ENCODE assay signal across 17 cellular contexts in the genomic region with DNA sequence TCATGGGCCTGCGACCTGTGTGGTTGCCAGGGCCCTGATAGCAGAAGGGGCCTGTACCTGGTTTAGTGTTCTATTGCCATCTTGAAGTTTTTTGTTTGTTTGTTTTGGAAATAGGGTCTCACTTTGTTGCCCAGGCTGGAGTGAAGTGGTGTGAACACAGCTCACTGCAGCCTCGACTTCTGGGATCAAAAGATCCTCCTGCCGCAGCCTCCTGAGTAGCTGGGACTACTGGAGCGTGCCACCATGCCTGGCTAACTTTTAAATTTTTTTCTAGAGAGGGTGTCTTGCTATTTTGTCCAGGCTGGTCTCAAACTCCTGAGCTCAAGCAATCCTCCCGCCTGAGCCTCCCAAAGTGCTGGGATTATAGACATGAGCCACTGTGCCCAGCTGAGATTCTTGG.
"Had no signal": no experiment of that assay in that cellular context is flagged by ENCODE, and none has a peak within 500 bp of the region (broad histone marks: within the 10 kb centered on the region; RNA-seq: fewer than 3 reads in every experiment).

No MANE protein-coding gene starts in this region.

- H3K4me3 Mint-ChIP-seq: naive thymus-derived CD4-positive, alpha-beta T cell; stimulated activated effector memory CD8-positive, alpha-beta T cell treated with anti-CD3 and anti-CD28 coated beads, Interleukin-12 subunit alpha, Interleukin-12 subunit beta, amount 100 ng/mL, for 72 hours had no signal

- H3K9me3 ChIP-seq: colonic mucosa, ovary, tibial nerve had no signal

- H3K4me1 Mint-ChIP-seq: stimulated activated effector memory CD8-positive, alpha-beta T cell treated with anti-CD3 and anti-CD28 coated beads, Interleukin-12 subunit alpha, Interleukin-12 subunit beta, amount 100 ng/mL, for 72 hours had no signal

- H2AFZ ChIP-seq: hepatocyte had no signal

- H3K27me3 ChIP-seq: colonic mucosa, ovary had no signal

- H3K4me2 ChIP-seq: hepatocyte had no signal

- H3K36me3 ChIP-seq: colonic mucosa, ovary, tibial nerve had no signal

- H3K4me3 ChIP-seq: colonic mucosa, hepatocyte, ovary, tibial nerve had no signal

- DNase-seq: colonic mucosa; dermis blood vessel endothelial cell; foreskin melanocyte; kidney glomerular epithelial cell; mesendoderm; naive thymus-derived CD4-positive, alpha-beta T cell; nucleus accumbens; right cardiac atrium; small intestine; stimulated activated CD4-positive, alpha-beta T cell treated with anti-CD3 and anti-CD28 coated beads, Interleukin-2, amount 100 ng/mL, for 48 hours; stimulated activated CD8-positive, alpha-beta memory T cell treated with anti-CD3 and anti-CD28 coated beads, Interleukin-4, amount 100 ng/mL, for 48 hours; stimulated activated naive CD8-positive, alpha-beta T cell treated with anti-CD3 and anti-CD28 coated beads, Interleukin-15, Interleukin-2, amounts not matched to agents 100 U/mL and 50 U/mL, for 24 hours had no signal

- H3K27ac Mint-ChIP-seq: naive thymus-derived CD4-positive, alpha-beta T cell; progenitor cell of endocrine pancreas; stimulated activated effector memory CD8-positive, alpha-beta T cell treated with anti-CD3 and anti-CD28 coated beads, Interleukin-12 subunit alpha, Interleukin-12 subunit beta, amount 100 ng/mL, for 72 hours had no signal

- H3K27ac ChIP-seq: colonic mucosa, hepatocyte, ovary, tibial nerve had no signal

- H3K79me2 ChIP-seq: hepatocyte had no signal

- H3K36me3 Mint-ChIP-seq: stimulated activated effector memory CD8-positive, alpha-beta T cell treated with anti-CD3 and anti-CD28 coated beads, Interleukin-12 subunit alpha, Interleukin-12 subunit beta, amount 100 ng/mL, for 72 hours had no signal

- ATAC-seq: naive thymus-derived CD4-positive, alpha-beta T cell; stimulated activated effector memory CD8-positive, alpha-beta T cell treated with anti-CD3 and anti-CD28 coated beads, Interleukin-12 subunit alpha, Interleukin-12 subunit beta, amount 100 ng/mL, for 72 hours; stimulated activated naive CD8-positive, alpha-beta T cell treated with anti-CD3 and anti-CD28 coated beads, Interleukin-15, Interleukin-2, amounts not matched to agents 100 U/mL and 50 U/mL, for 24 hours had no signal

- H3K4me1 ChIP-seq: colonic mucosa, tibial nerve had no signal

- H3K9me3 Mint-ChIP-seq: naive thymus-derived CD4-positive, alpha-beta T cell; stimulated activated effector memory CD8-positive, alpha-beta T cell treated with anti-CD3 and anti-CD28 coated beads, Interleukin-12 subunit alpha, Interleukin-12 subunit beta, amount 100 ng/mL, for 72 hours had no signal
